In genomic region chr16:14285542-14286380, GRCh38 we compare ENCODE assay signal across 1 cellular context.
TF ChIP-seq lines count a peak whose summit lies in the region.

No MANE protein-coding gene starts in this region.

TF ChIP-seq in HepG2, 621 proteins besides CTCF, POLR2A, EP300 and RAD21 (continued from another document and continues in another):
- TF ChIP-seq HNF1B (CRISPR knock-in tag; IDR thresholded peaks at IDR 0.05) (peak; percentile 82), ELF3 (CRISPR knock-in tag; IDR thresholded peaks at IDR 0.05) (peak; percentile 84), ZNF30 (CRISPR knock-in tag; IDR thresholded peaks at IDR 0.05) (no peak), ZNF317 (CRISPR knock-in tag; IDR thresholded peaks at IDR 0.05) (peak; percentile 46; the same call in 1 of the 2 replicates), ZEB1 (IDR thresholded peaks at IDR 0.05; ENCODE audit: insufficient replicate concordance, low read depth) (peak; percentile 54), ZNF660 (CRISPR knock-in tag; IDR thresholded peaks at IDR 0.05; ENCODE audit: borderline replicate concordance, low read depth) (no peak), CENPT (CRISPR knock-in tag; IDR thresholded peaks at IDR 0.05; ENCODE audit: low read depth) (peak; percentile 98), NFE2 (CRISPR knock-in tag; IDR thresholded peaks at IDR 0.05) (no peak), SATB2 (CRISPR knock-in tag; IDR thresholded peaks at IDR 0.05) (no peak), ZNF274 (CRISPR knock-in tag; IDR thresholded peaks at IDR 0.05) (peak; percentile 92), GFI1 (CRISPR knock-in tag; IDR thresholded peaks at IDR 0.05; ENCODE audit: borderline replicate concordance) (peak; percentile 29), ZFP62 (CRISPR knock-in tag; IDR thresholded peaks at IDR 0.05) (peak; percentile 99), ATF3 (CRISPR knock-in tag; IDR thresholded peaks at IDR 0.05) (0 out of 2 replicates have a peak, but pooled peaks have one; percentile 65), THYN1 (CRISPR knock-in tag; IDR thresholded peaks at IDR 0.05; ENCODE audit: borderline replicate concordance, low read depth) (no peak; the same call in 1 of the 2 replicates), HMGXB4 (CRISPR knock-in tag; IDR thresholded peaks at IDR 0.05; ENCODE audit: borderline replicate concordance in 1 of 2, low read depth in 1 of 2) (peak; percentile 100), REPIN1 (CRISPR knock-in tag; IDR thresholded peaks at IDR 0.05; ENCODE audit: borderline replicate concordance, low read depth) (peak; percentile 95), RORA (CRISPR knock-in tag; IDR thresholded peaks at IDR 0.05) (peak; percentile 80; the same call in 1 of the 2 replicates), MYC (CRISPR knock-in tag; IDR thresholded peaks at IDR 0.05; ENCODE audit: borderline replicate concordance) (peak; percentile 95), SIX4 (CRISPR knock-in tag; IDR thresholded peaks at IDR 0.05) (peak; percentile 78), ZNF20 (CRISPR knock-in tag; IDR thresholded peaks at IDR 0.05) (no peak), NFRKB (IDR thresholded peaks at IDR 0.05) (no peak), HDAC6 (IDR thresholded peaks at IDR 0.05; ENCODE audit: low read depth, low read length) (no peak), ZNF234 (CRISPR knock-in tag; conservative IDR thresholded peaks at IDR 0.05) (0 out of 2 replicates have a peak, but pooled peaks have one; percentile 85), ZNF773 (CRISPR knock-in tag; IDR thresholded peaks at IDR 0.05; ENCODE audit: borderline replicate concordance) (no peak), TFAP4 (IDR thresholded peaks at IDR 0.05; ENCODE audit: borderline replicate concordance, low read depth) (0 out of 2 replicates have a peak, but pooled peaks have one; percentile 16), SNAI1 (CRISPR knock-in tag; IDR thresholded peaks at IDR 0.05; ENCODE audit: borderline replicate concordance) (no peak), ZC3H13 (CRISPR knock-in tag; IDR thresholded peaks at IDR 0.05) (no peak; the same call in 1 of the 2 replicates), KLF11 (CRISPR knock-in tag; IDR thresholded peaks at IDR 0.05) (peak; percentile 91), FOXA1 (IDR thresholded peaks at IDR 0.05) (no peak), FOXA1 (CRISPR knock-in tag; IDR thresholded peaks at IDR 0.05) (peak; percentile 42; the same call in 1 of the 2 replicates), ZSCAN12 (CRISPR knock-in tag; IDR thresholded peaks at IDR 0.05) (no peak; the same call in 1 of the 2 replicates), CERS6 (CRISPR knock-in tag; IDR thresholded peaks at IDR 0.05) (0 out of 2 replicates have a peak, but pooled peaks have one; percentile 46), ZNF34 (CRISPR knock-in tag; IDR thresholded peaks at IDR 0.05; ENCODE audit: borderline replicate concordance) (peak; percentile 99; the same call in 1 of the 2 replicates), MBD4 (IDR thresholded peaks at IDR 0.05; ENCODE audit: borderline replicate concordance, low read length) (no peak), MZF1 (CRISPR knock-in tag; IDR thresholded peaks at IDR 0.05; ENCODE audit: borderline replicate concordance) (0 out of 2 replicates have a peak, but pooled peaks have one; percentile 41), ATRX (CRISPR knock-in tag; IDR thresholded peaks at IDR 0.05; ENCODE audit: borderline replicate concordance) (peak; percentile 50; the same call in 1 of the 2 replicates), POLR2G (IDR thresholded peaks at IDR 0.05; ENCODE audit: low read depth, low read length) (peak; percentile 39; the same call in 1 of the 2 replicates), ELK4 (CRISPR knock-in tag; IDR thresholded peaks at IDR 0.05; ENCODE audit: borderline replicate concordance) (peak; percentile 60; the same call in 1 of the 2 replicates), HIVEP1 (CRISPR knock-in tag; IDR thresholded peaks at IDR 0.05) (peak; percentile 20), GZF1 (CRISPR knock-in tag; IDR thresholded peaks at IDR 0.05) (peak; percentile 64; the same call in 1 of the 2 replicates), SCMH1 (CRISPR knock-in tag; IDR thresholded peaks at IDR 0.05; ENCODE audit: borderline replicate concordance) (no peak), TCF7L2 (IDR thresholded peaks at IDR 0.05; ENCODE audit: low read depth, low read length) (no peak)
- TF ChIP-seq, protein P1, sequence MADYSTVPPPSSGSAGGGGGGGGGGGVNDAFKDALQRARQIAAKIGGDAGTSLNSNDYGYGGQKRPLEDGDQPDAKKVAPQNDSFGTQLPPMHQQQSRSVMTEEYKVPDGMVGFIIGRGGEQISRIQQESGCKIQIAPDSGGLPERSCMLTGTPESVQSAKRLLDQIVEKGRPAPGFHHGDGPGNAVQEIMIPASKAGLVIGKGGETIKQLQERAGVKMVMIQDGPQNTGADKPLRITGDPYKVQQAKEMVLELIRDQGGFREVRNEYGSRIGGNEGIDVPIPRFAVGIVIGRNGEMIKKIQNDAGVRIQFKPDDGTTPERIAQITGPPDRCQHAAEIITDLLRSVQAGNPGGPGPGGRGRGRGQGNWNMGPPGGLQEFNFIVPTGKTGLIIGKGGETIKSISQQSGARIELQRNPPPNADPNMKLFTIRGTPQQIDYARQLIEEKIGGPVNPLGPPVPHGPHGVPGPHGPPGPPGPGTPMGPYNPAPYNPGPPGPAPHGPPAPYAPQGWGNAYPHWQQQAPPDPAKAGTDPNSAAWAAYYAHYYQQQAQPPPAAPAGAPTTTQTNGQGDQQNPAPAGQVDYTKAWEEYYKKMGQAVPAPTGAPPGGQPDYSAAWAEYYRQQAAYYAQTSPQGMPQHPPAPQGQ (CRISPR knock-in tag; IDR thresholded peaks at IDR 0.05; ENCODE audit: borderline replicate concordance) = peak; percentile 90; the same call in 1 of the 2 replicates
- TF ChIP-seq, protein P2, sequence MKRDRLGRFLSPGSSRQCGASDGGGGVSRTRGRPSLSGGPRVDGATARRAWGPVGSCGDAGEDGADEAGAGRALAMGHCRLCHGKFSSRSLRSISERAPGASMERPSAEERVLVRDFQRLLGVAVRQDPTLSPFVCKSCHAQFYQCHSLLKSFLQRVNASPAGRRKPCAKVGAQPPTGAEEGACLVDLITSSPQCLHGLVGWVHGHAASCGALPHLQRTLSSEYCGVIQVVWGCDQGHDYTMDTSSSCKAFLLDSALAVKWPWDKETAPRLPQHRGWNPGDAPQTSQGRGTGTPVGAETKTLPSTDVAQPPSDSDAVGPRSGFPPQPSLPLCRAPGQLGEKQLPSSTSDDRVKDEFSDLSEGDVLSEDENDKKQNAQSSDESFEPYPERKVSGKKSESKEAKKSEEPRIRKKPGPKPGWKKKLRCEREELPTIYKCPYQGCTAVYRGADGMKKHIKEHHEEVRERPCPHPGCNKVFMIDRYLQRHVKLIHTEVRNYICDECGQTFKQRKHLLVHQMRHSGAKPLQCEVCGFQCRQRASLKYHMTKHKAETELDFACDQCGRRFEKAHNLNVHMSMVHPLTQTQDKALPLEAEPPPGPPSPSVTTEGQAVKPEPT (CRISPR knock-in tag; IDR thresholded peaks at IDR 0.05; ENCODE audit: low read depth) = peak; percentile 94; the same call in 1 of the 2 replicates
- TF ChIP-seq, protein P3, sequence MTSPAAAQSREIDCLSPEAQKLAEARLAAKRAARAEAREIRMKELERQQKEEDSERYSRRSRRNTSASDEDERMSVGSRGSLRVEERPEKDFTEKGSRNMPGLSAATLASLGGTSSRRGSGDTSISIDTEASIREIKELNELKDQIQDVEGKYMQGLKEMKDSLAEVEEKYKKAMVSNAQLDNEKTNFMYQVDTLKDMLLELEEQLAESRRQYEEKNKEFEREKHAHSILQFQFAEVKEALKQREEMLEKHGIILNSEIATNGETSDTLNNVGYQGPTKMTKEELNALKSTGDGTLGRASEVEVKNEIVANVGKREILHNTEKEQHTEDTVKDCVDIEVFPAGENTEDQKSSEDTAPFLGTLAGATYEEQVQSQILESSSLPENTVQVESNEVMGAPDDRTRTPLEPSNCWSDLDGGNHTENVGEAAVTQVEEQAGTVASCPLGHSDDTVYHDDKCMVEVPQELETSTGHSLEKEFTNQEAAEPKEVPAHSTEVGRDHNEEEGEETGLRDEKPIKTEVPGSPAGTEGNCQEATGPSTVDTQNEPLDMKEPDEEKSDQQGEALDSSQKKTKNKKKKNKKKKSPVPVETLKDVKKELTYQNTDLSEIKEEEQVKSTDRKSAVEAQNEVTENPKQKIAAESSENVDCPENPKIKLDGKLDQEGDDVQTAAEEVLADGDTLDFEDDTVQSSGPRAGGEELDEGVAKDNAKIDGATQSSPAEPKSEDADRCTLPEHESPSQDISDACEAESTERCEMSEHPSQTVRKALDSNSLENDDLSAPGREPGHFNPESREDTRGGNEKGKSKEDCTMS (CRISPR knock-in tag; conservative IDR thresholded peaks at IDR 0.05) = 0 out of 2 replicates have a peak, but pooled peaks have one; percentile 85
